ENCODE assay signal across 2 cellular contexts in the genomic region with DNA sequence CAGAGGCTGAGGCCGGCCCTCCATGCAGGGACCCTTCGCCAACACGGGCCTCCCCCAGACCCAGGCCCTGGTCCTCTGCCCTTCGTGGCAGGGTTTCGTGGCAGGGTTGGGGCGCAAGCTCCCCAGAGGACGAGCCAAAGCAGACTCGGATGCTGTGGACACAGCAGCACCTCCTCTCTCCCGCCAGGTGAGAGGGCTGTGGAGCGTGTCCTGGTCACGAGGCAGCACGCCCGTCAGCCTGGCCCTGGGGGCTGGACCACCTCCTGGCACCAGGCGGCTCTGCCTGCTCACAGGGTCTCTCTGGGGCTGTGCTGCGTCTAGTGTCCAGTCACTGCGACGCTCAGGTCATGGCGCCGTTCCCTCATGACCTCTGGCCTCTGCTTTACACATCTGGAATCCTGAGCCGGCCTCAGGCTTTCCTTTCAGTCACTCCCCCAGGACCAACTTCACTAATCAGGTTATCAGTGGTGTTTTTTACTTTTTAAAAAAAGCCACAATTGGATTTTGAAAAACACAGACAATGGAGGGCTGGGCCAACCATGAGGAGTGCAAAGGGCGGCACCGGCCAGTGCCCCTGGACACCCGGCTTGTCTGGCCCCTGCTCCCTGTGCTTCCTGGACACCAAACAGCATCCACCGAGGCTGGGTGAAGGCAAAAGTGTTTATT.
TF ChIP-seq lines count a peak whose summit lies in the region.

No MANE protein-coding gene starts in this region.

TF ChIP-seq in IMR-90, 13 proteins besides CTCF, POLR2A, EP300 and RAD21:
- TF ChIP-seq CHD1 (IDR thresholded peaks at IDR 0.05; ENCODE audit: low read depth, low read length): no peak

TF ChIP-seq in GM12878, 131 proteins besides CTCF, POLR2A, EP300 and RAD21 (continues in another document):
- no peak for TF ChIP-seq SREBF2 (IDR thresholded peaks at IDR 0.05; ENCODE audit: low read length)
- no peak for TF ChIP-seq HDAC2 (IDR thresholded peaks at IDR 0.05)
- TF ChIP-seq ZNF622 (IDR thresholded peaks at IDR 0.05): no peak
- TF ChIP-seq, protein P1, sequence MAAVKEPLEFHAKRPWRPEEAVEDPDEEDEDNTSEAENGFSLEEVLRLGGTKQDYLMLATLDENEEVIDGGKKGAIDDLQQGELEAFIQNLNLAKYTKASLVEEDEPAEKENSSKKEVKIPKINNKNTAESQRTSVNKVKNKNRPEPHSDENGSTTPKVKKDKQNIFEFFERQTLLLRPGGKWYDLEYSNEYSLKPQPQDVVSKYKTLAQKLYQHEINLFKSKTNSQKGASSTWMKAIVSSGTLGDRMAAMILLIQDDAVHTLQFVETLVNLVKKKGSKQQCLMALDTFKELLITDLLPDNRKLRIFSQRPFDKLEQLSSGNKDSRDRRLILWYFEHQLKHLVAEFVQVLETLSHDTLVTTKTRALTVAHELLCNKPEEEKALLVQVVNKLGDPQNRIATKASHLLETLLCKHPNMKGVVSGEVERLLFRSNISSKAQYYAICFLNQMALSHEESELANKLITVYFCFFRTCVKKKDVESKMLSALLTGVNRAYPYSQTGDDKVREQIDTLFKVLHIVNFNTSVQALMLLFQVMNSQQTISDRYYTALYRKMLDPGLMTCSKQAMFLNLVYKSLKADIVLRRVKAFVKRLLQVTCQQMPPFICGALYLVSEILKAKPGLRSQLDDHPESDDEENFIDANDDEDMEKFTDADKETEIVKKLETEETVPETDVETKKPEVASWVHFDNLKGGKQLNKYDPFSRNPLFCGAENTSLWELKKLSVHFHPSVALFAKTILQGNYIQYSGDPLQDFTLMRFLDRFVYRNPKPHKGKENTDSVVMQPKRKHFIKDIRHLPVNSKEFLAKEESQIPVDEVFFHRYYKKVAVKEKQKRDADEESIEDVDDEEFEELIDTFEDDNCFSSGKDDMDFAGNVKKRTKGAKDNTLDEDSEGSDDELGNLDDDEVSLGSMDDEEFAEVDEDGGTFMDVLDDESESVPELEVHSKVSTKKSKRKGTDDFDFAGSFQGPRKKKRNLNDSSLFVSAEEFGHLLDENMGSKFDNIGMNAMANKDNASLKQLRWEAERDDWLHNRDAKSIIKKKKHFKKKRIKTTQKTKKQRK (IDR thresholded peaks at IDR 0.05; ENCODE audit: low read depth, low read length): no peak
- TF ChIP-seq FOXM1 (IDR thresholded peaks at IDR 0.05; ENCODE audit: low read depth, low read length): no peak
- no peak for TF ChIP-seq ZNF274 (IDR thresholded peaks at IDR 0.05; ENCODE audit: insufficient read depth, insufficient read length)
- no peak for TF ChIP-seq IKZF1 (conservative IDR thresholded peaks at IDR 0.05)
- 0 out of 2 replicates have a peak, but pooled peaks have one; percentile 12 for TF ChIP-seq POLR2AphosphoS2 (IDR thresholded peaks at IDR 0.05; ENCODE audit: low read depth, low read length)
- TF ChIP-seq MEF2B (IDR thresholded peaks at IDR 0.05; ENCODE audit: partially characterized antibody, poor library complexity, severe bottlenecking): no peak
- TF ChIP-seq RB1 (IDR thresholded peaks at IDR 0.05; ENCODE audit: borderline replicate concordance): no peak
- TF ChIP-seq, protein P2, sequence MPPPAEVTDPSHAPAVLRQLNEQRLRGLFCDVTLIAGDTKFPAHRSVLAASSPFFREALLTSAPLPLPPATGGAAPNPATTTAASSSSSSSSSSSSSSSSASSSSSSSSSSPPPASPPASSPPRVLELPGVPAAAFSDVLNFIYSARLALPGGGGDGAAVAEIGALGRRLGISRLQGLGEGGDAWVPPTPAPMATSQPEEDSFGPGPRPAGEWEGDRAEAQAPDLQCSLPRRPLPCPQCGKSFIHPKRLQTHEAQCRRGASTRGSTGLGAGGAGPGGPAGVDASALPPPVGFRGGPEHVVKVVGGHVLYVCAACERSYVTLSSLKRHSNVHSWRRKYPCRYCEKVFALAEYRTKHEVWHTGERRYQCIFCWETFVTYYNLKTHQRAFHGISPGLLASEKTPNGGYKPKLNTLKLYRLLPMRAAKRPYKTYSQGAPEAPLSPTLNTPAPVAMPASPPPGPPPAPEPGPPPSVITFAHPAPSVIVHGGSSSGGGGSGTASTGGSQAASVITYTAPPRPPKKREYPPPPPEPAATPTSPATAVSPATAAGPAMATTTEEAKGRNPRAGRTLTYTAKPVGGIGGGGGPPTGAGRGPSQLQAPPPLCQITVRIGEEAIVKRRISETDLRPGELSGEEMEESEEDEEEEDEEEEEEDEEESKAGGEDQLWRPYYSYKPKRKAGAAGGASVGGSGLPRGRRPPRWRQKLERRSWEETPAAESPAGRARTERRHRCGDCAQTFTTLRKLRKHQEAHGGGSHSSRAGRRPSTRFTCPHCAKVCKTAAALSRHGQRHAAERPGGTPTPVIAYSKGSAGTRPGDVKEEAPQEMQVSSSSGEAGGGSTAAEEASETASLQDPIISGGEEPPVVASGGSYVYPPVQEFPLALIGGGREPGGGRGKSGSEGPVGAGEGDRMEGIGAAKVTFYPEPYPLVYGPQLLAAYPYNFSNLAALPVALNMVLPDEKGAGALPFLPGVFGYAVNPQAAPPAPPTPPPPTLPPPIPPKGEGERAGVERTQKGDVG (CRISPR knock-in tag; IDR thresholded peaks at IDR 0.05): no peak
- TF ChIP-seq, protein P3, sequence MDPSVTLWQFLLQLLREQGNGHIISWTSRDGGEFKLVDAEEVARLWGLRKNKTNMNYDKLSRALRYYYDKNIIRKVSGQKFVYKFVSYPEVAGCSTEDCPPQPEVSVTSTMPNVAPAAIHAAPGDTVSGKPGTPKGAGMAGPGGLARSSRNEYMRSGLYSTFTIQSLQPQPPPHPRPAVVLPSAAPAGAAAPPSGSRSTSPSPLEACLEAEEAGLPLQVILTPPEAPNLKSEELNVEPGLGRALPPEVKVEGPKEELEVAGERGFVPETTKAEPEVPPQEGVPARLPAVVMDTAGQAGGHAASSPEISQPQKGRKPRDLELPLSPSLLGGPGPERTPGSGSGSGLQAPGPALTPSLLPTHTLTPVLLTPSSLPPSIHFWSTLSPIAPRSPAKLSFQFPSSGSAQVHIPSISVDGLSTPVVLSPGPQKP (IDR thresholded peaks at IDR 0.05; ENCODE audit: low read depth, low read length): no peak
- TF ChIP-seq, protein P4, sequence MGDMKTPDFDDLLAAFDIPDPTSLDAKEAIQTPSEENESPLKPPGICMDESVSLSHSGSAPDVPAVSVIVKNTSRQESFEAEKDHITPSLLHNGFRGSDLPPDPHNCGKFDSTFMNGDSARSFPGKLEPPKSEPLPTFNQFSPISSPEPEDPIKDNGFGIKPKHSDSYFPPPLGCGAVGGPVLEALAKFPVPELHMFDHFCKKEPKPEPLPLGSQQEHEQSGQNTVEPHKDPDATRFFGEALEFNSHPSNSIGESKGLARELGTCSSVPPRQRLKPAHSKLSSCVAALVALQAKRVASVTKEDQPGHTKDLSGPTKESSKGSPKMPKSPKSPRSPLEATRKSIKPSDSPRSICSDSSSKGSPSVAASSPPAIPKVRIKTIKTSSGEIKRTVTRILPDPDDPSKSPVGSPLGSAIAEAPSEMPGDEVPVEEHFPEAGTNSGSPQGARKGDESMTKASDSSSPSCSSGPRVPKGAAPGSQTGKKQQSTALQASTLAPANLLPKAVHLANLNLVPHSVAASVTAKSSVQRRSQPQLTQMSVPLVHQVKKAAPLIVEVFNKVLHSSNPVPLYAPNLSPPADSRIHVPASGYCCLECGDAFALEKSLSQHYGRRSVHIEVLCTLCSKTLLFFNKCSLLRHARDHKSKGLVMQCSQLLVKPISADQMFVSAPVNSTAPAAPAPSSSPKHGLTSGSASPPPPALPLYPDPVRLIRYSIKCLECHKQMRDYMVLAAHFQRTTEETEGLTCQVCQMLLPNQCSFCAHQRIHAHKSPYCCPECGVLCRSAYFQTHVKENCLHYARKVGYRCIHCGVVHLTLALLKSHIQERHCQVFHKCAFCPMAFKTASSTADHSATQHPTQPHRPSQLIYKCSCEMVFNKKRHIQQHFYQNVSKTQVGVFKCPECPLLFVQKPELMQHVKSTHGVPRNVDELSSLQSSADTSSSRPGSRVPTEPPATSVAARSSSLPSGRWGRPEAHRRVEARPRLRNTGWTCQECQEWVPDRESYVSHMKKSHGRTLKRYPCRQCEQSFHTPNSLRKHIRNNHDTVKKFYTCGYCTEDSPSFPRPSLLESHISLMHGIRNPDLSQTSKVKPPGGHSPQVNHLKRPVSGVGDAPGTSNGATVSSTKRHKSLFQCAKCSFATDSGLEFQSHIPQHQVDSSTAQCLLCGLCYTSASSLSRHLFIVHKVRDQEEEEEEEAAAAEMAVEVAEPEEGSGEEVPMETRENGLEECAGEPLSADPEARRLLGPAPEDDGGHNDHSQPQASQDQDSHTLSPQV (IDR thresholded peaks at IDR 0.05): no peak
- no peak for TF ChIP-seq SPI1 (IDR thresholded peaks at IDR 0.05; ENCODE audit: borderline replicate concordance, insufficient read depth, low read depth, low read length)
- TF ChIP-seq, protein P5, sequence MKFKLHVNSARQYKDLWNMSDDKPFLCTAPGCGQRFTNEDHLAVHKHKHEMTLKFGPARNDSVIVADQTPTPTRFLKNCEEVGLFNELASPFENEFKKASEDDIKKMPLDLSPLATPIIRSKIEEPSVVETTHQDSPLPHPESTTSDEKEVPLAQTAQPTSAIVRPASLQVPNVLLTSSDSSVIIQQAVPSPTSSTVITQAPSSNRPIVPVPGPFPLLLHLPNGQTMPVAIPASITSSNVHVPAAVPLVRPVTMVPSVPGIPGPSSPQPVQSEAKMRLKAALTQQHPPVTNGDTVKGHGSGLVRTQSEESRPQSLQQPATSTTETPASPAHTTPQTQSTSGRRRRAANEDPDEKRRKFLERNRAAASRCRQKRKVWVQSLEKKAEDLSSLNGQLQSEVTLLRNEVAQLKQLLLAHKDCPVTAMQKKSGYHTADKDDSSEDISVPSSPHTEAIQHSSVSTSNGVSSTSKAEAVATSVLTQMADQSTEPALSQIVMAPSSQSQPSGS (IDR thresholded peaks at IDR 0.05; ENCODE audit: low read length): no peak
- TF ChIP-seq NFXL1 (IDR thresholded peaks at IDR 0.05; ENCODE audit: borderline replicate concordance): no peak
- TF ChIP-seq SREBF1 (IDR thresholded peaks at IDR 0.05; ENCODE audit: low read length): no peak
- peak in 1 of 2 experiments; percentile 54; a peak in 2 of 4 replicates for TF ChIP-seq BHLHE40 (IDR thresholded peaks at IDR 0.05; ENCODE audit: borderline replicate concordance in 1 of 2, low read depth in 2 of 2, low read length in 1 of 2)
- TF ChIP-seq, protein P6, sequence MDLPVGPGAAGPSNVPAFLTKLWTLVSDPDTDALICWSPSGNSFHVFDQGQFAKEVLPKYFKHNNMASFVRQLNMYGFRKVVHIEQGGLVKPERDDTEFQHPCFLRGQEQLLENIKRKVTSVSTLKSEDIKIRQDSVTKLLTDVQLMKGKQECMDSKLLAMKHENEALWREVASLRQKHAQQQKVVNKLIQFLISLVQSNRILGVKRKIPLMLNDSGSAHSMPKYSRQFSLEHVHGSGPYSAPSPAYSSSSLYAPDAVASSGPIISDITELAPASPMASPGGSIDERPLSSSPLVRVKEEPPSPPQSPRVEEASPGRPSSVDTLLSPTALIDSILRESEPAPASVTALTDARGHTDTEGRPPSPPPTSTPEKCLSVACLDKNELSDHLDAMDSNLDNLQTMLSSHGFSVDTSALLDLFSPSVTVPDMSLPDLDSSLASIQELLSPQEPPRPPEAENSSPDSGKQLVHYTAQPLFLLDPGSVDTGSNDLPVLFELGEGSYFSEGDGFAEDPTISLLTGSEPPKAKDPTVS (IDR thresholded peaks at IDR 0.05; ENCODE audit: low read depth, low read length): no peak
- no peak for TF ChIP-seq CBX3 (IDR thresholded peaks at IDR 0.05; ENCODE audit: borderline replicate concordance, low read depth)
- TF ChIP-seq SP1 (IDR thresholded peaks at IDR 0.05; ENCODE audit: low read depth, low read length): no peak
- TF ChIP-seq CHD4 (IDR thresholded peaks at IDR 0.05): no peak
- no peak for TF ChIP-seq RELA (IDR thresholded peaks at IDR 0.05; ENCODE audit: borderline replicate concordance, partially characterized antibody)
- TF ChIP-seq CBX5 (IDR thresholded peaks at IDR 0.05; ENCODE audit: low read depth): no peak
- no peak for TF ChIP-seq RCOR1 (conservative IDR thresholded peaks at IDR 0.05; ENCODE audit: low read depth, low read length)
- no peak for TF ChIP-seq MEF2A (IDR thresholded peaks at IDR 0.05; ENCODE audit: insufficient read depth, low read depth, low read length)
- TF ChIP-seq, protein P7, sequence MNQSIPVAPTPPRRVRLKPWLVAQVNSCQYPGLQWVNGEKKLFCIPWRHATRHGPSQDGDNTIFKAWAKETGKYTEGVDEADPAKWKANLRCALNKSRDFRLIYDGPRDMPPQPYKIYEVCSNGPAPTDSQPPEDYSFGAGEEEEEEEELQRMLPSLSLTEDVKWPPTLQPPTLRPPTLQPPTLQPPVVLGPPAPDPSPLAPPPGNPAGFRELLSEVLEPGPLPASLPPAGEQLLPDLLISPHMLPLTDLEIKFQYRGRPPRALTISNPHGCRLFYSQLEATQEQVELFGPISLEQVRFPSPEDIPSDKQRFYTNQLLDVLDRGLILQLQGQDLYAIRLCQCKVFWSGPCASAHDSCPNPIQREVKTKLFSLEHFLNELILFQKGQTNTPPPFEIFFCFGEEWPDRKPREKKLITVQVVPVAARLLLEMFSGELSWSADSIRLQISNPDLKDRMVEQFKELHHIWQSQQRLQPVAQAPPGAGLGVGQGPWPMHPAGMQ (IDR thresholded peaks at IDR 0.05; ENCODE audit: borderline replicate concordance): no peak
- TF ChIP-seq HDGF (IDR thresholded peaks at IDR 0.05): no peak
- TF ChIP-seq ZSCAN29 (IDR thresholded peaks at IDR 0.05): no peak
- TF ChIP-seq GABPA (IDR thresholded peaks at IDR 0.05; ENCODE audit: low read depth): no peak
- TF ChIP-seq PAX5 (IDR thresholded peaks at IDR 0.05; ENCODE audit: borderline replicate concordance, low read depth, low read length): 0 out of 2 replicates have a peak, but pooled peaks have one; percentile 57
- no peak for TF ChIP-seq HCFC1 (IDR thresholded peaks at IDR 0.05; ENCODE audit: low read length)
- no peak for TF ChIP-seq CHD1 (IDR thresholded peaks at IDR 0.05; ENCODE audit: low read depth, low read length)
- TF ChIP-seq, protein P8, sequence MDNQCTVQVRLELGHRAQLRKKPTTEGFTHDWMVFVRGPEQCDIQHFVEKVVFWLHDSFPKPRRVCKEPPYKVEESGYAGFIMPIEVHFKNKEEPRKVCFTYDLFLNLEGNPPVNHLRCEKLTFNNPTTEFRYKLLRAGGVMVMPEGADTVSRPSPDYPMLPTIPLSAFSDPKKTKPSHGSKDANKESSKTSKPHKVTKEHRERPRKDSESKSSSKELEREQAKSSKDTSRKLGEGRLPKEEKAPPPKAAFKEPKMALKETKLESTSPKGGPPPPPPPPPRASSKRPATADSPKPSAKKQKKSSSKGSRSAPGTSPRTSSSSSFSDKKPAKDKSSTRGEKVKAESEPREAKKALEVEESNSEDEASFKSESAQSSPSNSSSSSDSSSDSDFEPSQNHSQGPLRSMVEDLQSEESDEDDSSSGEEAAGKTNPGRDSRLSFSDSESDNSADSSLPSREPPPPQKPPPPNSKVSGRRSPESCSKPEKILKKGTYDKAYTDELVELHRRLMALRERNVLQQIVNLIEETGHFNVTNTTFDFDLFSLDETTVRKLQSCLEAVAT (IDR thresholded peaks at IDR 0.05): no peak
- no peak for TF ChIP-seq NR2C2 (IDR thresholded peaks at IDR 0.05; ENCODE audit: borderline replicate concordance, control insufficient read depth, insufficient read length, low read depth)
- no peak for TF ChIP-seq ZBED1 (IDR thresholded peaks at IDR 0.05; ENCODE audit: borderline replicate concordance)
- TF ChIP-seq SUZ12 (IDR thresholded peaks at IDR 0.05; ENCODE audit: unreplicated experiment): no peak
- TF ChIP-seq BCL11A (IDR thresholded peaks at IDR 0.05; ENCODE audit: low read depth, low read length): no peak
